Comparison of ENCODE assay signal across 14 cellular contexts in the genomic region with DNA sequence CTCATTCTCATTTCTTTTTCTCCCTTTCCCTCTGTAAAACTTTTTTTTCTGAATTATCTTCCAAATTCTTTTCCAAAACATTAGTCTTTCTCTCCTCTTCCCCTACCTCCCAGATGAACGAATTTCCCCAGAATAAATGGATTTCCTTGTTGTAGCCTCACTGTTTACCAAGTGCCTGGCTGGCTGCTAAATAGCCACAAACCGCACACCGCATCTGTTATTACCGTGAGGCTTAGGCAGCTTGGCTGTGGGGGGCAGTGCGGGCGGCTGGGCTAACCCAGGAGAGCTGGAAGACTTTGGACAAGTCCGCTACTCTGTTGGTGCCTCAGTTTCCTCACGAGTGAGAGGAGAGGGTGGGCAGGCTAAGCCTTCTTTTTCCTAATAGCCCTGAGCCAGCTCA. TPM values are rescaled to one million over a fixed set of nuclear protein-coding genes. Genes with fewer than 3 reads are reported as not detected.
DNase-seq lines count a peak whose midpoint lies in the region; ATAC-seq and TF ChIP-seq lines count a peak whose summit lies in the region.
"Had no signal": no experiment of that assay in that cellular context is flagged by ENCODE, and none has a peak within 500 bp of the region (broad histone marks: within the 10 kb centered on the region; RNA-seq: fewer than 3 reads in every experiment).

No MANE protein-coding gene starts in this region.

- H3K27me3 ChIP-seq in ACC112 (ENCODE audit: insufficient read depth, low read length) (no peaks in the 10 kb centered on the region), esophagus squamous epithelium (peaks cover 0 to 21% (median 0%) of the 10 kb centered on the region in 4 donors), rectal smooth muscle tissue (ENCODE audit: control insufficient read depth, insufficient read depth, low read length) (peaks cover 5% of the 10 kb centered on the region), neural progenitor cell (no peaks in the 10 kb centered on the region), A673 (replicated peaks; ENCODE audit: insufficient read depth, low read depth, low read length, poor library complexity) (no peaks in the 10 kb centered on the region)

- H3K9me3 Mint-ChIP-seq in neural progenitor cell: no peaks in the 10 kb centered on the region
- H3K9me3 Mint-ChIP-seq: activated T-cell treated with anti-CD3 and anti-CD28 coated beads, Interleukin-2, amount 50 U/mL, for 4 hours; stimulated activated naive CD8-positive, alpha-beta T cell treated with anti-CD3 and anti-CD28 coated beads, Interleukin-15, amount 100 ng/mL, for 72 hours had no signal

- H3K9ac ChIP-seq in rectal smooth muscle tissue (ENCODE audit: low read length) (no peak overlapping the region), neural progenitor cell (no peak overlapping the region)

- peaks cover 29% of the 10 kb centered on the region for H3F3A ChIP-seq in neural progenitor cell (ENCODE audit: low read depth)

- H3K36me3 ChIP-seq in ACC112 (ENCODE audit: insufficient read depth, low read length): no peaks in the 10 kb centered on the region
- no peaks in the 10 kb centered on the region for H3K36me3 ChIP-seq in esophagus squamous epithelium
- H3K36me3 ChIP-seq in rectal smooth muscle tissue (ENCODE audit: control insufficient read depth, insufficient read depth, low read length): no peaks in the 10 kb centered on the region
- no peaks in the 10 kb centered on the region for H3K36me3 ChIP-seq in neural progenitor cell
- H3K36me3 ChIP-seq in A673 (ENCODE audit: insufficient read depth, low read length, poor library complexity, severe bottlenecking): no peaks in the 10 kb centered on the region

- TF ChIP-seq POLR2A in esophagus squamous epithelium (IDR thresholded peaks at IDR 0.05) (no peak), GM18505 (IDR thresholded peaks at IDR 0.05; ENCODE audit: borderline replicate concordance, extremely low read depth, insufficient read depth, insufficient read length) (no peak)

- H3K4me1 Mint-ChIP-seq in neural progenitor cell: peaks cover 38% of the 10 kb centered on the region

- H3K4me3 ChIP-seq in ACC112 (ENCODE audit: low read depth, low read length) (peak overlapping the region; percentile 58), esophagus squamous epithelium (peak overlapping the region in 1 of 4 donors; percentile 29), rectal smooth muscle tissue (ENCODE audit: low read length) (no peak overlapping the region), neural progenitor cell (no peak overlapping the region), A673 (ENCODE audit: low read depth, low read length, poor library complexity, severe bottlenecking) (no peak overlapping the region)

- H3K9me3 ChIP-seq in esophagus squamous epithelium (no peaks in the 10 kb centered on the region), neural progenitor cell (ENCODE audit: low read depth) (no peaks in the 10 kb centered on the region), A673 (ENCODE audit: low read depth, low read length, poor library complexity, severe bottlenecking) (no peaks in the 10 kb centered on the region)

- no peak overlapping the region for H3K4me3 Mint-ChIP-seq in neural progenitor cell
- H3K4me3 Mint-ChIP-seq: activated T-cell treated with anti-CD3 and anti-CD28 coated beads, Interleukin-2, amount 50 U/mL, for 4 hours; stimulated activated naive CD8-positive, alpha-beta T cell treated with anti-CD3 and anti-CD28 coated beads, Interleukin-15, amount 100 ng/mL, for 72 hours had no signal

- DNase-seq in NCI-H82 treated with DMSO at 0.1 percent for 48 hours (lab: John Stamatoyannopoulos, UW; ENCODE audit: unreplicated experiment): peak; percentile 50
- no peak for DNase-seq in esophagus squamous epithelium (lab: John Stamatoyannopoulos, UW)
- no peak for DNase-seq in neural progenitor cell (ENCODE audit: low spot score)
- DNase-seq in A673 (ENCODE audit: low spot score): no peak
- DNase-seq: activated T-cell treated with anti-CD3 and anti-CD28 coated beads, Interleukin-2, amount 50 U/mL, for 4 hours; kidney glomerular epithelial cell; stimulated activated naive CD8-positive, alpha-beta T cell treated with anti-CD3 and anti-CD28 coated beads, Interleukin-15, amount 100 ng/mL, for 72 hours had no signal

- POLR2A ChIA-PET in A673 (lab: Charles Lee; ENCODE audit: low non-redundant PET): no interaction called here

- no TSS peak for BruUV-seq in A673 (replicated peaks; lab: Mats Ljungman, UMichigan)

- H4K20me1 ChIP-seq in neural progenitor cell (ENCODE audit: low read depth): no peaks in the 10 kb centered on the region

- peaks cover 20% of the 10 kb centered on the region for H3K27me3 Mint-ChIP-seq in neural progenitor cell (ENCODE audit: insufficient read depth, low read depth)

- CTCF ChIA-PET in A673 (lab: Charles Lee): no interaction called here

- no peak overlapping the region for H3K27ac Mint-ChIP-seq in neural progenitor cell
- H3K27ac Mint-ChIP-seq: stimulated activated naive CD8-positive, alpha-beta T cell treated with anti-CD3 and anti-CD28 coated beads, Interleukin-15, amount 100 ng/mL, for 72 hours had no signal

- H3K27ac ChIP-seq in ACC112 (ENCODE audit: low read depth, low read length): peak overlapping the region; percentile 87
- H3K27ac ChIP-seq in esophagus squamous epithelium: peak overlapping the region; percentile 49 to 84 (median 68)
- peak overlapping the region; percentile 60 for H3K27ac ChIP-seq in rectal smooth muscle tissue (ENCODE audit: low read depth, low read length)
- H3K27ac ChIP-seq in neural progenitor cell: no peak overlapping the region
- H3K27ac ChIP-seq in A673 (ENCODE audit: low read depth, low read length, poor library complexity, severe bottlenecking): no peak overlapping the region
- H3K27ac ChIP-seq: HL-60, RWPE1, VCaP had no signal

- H3K4me1 ChIP-seq in ACC112 (ENCODE audit: control insufficient read depth, insufficient read depth, low read length, unreplicated experiment) (peaks cover 41% of the 10 kb centered on the region), esophagus squamous epithelium (peaks cover 8 to 37% (median 27%) of the 10 kb centered on the region in 3 donors), rectal smooth muscle tissue (ENCODE audit: control insufficient read depth, insufficient read depth, low read length) (peaks cover 2% of the 10 kb centered on the region), neural progenitor cell (peaks cover 44% of the 10 kb centered on the region), A673 (ENCODE audit: insufficient read depth, low read length, poor library complexity, severe bottlenecking) (peaks cover 15% of the 10 kb centered on the region)

- no peak overlapping the region for H3K4me2 ChIP-seq in neural progenitor cell

- intact Hi-C loops in esophagus squamous epithelium (cut with DNase I): loop anchor here (10.0 kb wide), 2 partner anchors 121 to 211 kb away; no protein-coding TSS in a partner anchor
- intact Hi-C loops in A673 (cut with micrococcal nuclease; ENCODE audit: unreplicated experiment): loop anchor here (5.0 kb wide), 1 partner anchor 763 kb away; no protein-coding TSS in a partner anchor

- no peak for TF ChIP-seq CTCF in esophagus squamous epithelium (IDR thresholded peaks at IDR 0.05)
- TF ChIP-seq CTCF in neural progenitor cell (IDR thresholded peaks at IDR 0.05): no peak
- TF ChIP-seq CTCF in A673 (conservative IDR thresholded peaks at IDR 0.05; ENCODE audit: low read depth, low read length): no peak

- WGBS in esophagus squamous epithelium, 2 donors: 13 to 47% methylated on average over 1 to 7 of the region's 8 CpGs

- H3K79me2 ChIP-seq in ACC112 (ENCODE audit: control insufficient read depth, insufficient read depth, low read length, unreplicated experiment) (no peaks in the 10 kb centered on the region), neural progenitor cell (ENCODE audit: low read depth) (no peaks in the 10 kb centered on the region)

- no peaks in the 10 kb centered on the region for H3K36me3 Mint-ChIP-seq in neural progenitor cell

- peak overlapping the region; percentile 62 for H2AFZ ChIP-seq in ACC112 (ENCODE audit: low read length, unreplicated experiment)
- H2AFZ ChIP-seq in neural progenitor cell (replicated peaks): no peak overlapping the region

- ATAC-seq in GM19035 (IDR thresholded peaks at IDR 0.05; ENCODE audit: unreplicated experiment): no peak
- ATAC-seq in GM18505 (IDR thresholded peaks at IDR 0.05; ENCODE audit: unreplicated experiment): no peak
- ATAC-seq: stimulated activated naive CD8-positive, alpha-beta T cell treated with anti-CD3 and anti-CD28 coated beads, Interleukin-15, amount 100 ng/mL, for 72 hours had no signal

RNA-seq across cellular contexts. Expression of a gene that starts 10.7 kb away (rescaled TPM):
- total RNA-seq in esophagus squamous epithelium: 1 to 10 TPM in 1 of 4 donors, under 1 TPM in 1, not detected in 2; 0.35 to 3.2 TPM
- total RNA-seq in neural progenitor cell (ENCODE audit: low replicate concordance): 1.4 and 2.6 TPM in 2 replicates
- total RNA-seq in A673 (2021): 2.0 and 2.7 TPM in 2 replicates

RNA-seq across cellular contexts. Expression of a gene that starts 59.6 kb away (rescaled TPM):
- total RNA-seq in esophagus squamous epithelium (1 to 10 TPM; 2.2 to 8.4 (median 5.9) TPM), neural progenitor cell (ENCODE audit: low replicate concordance) (12.3 and 13.3 TPM in 2 replicates), A673 (2021) (9.2 and 10.8 TPM in 2 replicates)

Comparison
In these comparisons a context has a peak if more than half of its experiments do, and no peak if none do; other contexts are left out.
1. H3K27ac ChIP-seq: peak in ACC112 (single experiment), esophagus squamous epithelium (4 of 4) and rectal smooth muscle tissue (single experiment); none in neural progenitor cell (single experiment) and A673 (single experiment).